Comparison of ENCODE assay signal across 16 cellular contexts in the genomic region with DNA sequence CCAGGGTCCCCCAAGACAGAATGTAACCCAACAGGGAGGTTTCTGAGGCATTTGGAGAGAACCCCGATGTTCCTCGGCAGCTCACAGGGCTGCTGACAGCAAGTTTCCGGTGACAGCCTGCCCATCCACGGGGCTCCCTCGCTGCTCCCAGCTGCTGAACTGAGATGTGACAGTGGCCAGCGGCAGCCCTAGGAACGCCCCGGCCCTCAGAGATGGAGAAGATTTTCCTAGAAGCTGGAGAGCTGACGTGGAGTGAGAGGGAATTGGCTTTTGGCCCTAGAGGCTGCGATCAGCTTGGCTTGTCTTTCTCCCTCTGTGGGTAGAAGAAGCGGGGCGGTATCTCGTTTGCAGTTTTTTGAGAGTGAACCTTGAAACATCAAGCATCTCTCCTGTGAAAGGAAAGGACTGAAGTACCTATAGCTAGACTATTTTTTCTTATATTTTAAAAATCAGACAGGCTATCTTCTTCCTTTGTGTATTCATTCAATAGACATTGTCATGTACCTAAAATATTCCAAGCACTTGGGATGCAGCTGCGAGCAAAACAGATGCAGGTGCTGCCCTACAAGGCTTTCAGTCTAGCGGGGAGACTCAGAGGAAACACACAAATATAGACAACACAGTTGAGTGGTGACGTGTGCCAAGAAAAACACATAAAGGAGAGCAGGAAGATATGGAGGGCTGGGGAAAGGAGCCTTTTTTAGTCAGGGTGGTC. TPM values are rescaled to one million over a fixed set of nuclear protein-coding genes. Genes with fewer than 3 reads are reported as not detected.
DNase-seq lines count a peak whose midpoint lies in the region; ATAC-seq and TF ChIP-seq lines count a peak whose summit lies in the region.
"Had no signal": no experiment of that assay in that cellular context is flagged by ENCODE, and none has a peak within 500 bp of the region (broad histone marks: within the 10 kb centered on the region; RNA-seq: fewer than 3 reads in every experiment).

No MANE protein-coding gene starts in this region.

- H3K4me3 ChIP-seq in AG04450 (ENCODE audit: low read depth, low read length) (no peak overlapping the region; the same call in 1 of the 2 replicates), adipocyte (ENCODE audit: low read length) (peak overlapping the region; percentile 10), heart right ventricle (peak overlapping the region in 7 of 10 donors; percentile 9 to 43 (median 34)), prostate gland (no peak overlapping the region), SJCRH30 (no peak overlapping the region)
- H3K4me3 ChIP-seq: thyroid gland had no signal

- H3K36me3 ChIP-seq in adipocyte (ENCODE audit: control insufficient read depth, insufficient read depth, low read length, severe bottlenecking) = no peaks in the 10 kb centered on the region
- no peaks in the 10 kb centered on the region for H3K36me3 ChIP-seq in heart right ventricle
- H3K36me3 ChIP-seq in prostate gland = no peaks in the 10 kb centered on the region
- no peaks in the 10 kb centered on the region for H3K36me3 ChIP-seq in SJCRH30
- H3K36me3 ChIP-seq: thyroid gland had no signal

- H3K9me3 ChIP-seq in AG04450 (ENCODE audit: control insufficient read depth, insufficient read depth, low read length) (peaks cover 5% of the 10 kb centered on the region; the same call in 1 of the 2 replicates), adipocyte (ENCODE audit: control insufficient read depth, low read length) (peaks cover 11% of the 10 kb centered on the region), heart right ventricle (peaks cover 0 to 12% (median 0%) of the 10 kb centered on the region in 11 donors), prostate gland (no peaks in the 10 kb centered on the region), SJCRH30 (replicated peaks) (no peaks in the 10 kb centered on the region)
- H3K9me3 ChIP-seq: thyroid gland had no signal

- CTCF ChIA-PET in AG04450 (lab: Charles Lee) = interaction anchor here (0.7 to 1.1 kb wide), 2 partner anchors 578 to 589 kb away, joined by 3 read pairs; no protein-coding TSS in a partner anchor

- no peak overlapping the region for H3K9ac ChIP-seq in adipocyte (ENCODE audit: low read length)

- 0 out of 2 replicates have a peak, but pooled peaks have one; percentile 6 for TF ChIP-seq CTCF in AG04450 (IDR thresholded peaks at IDR 0.05; ENCODE audit: low read depth, low read length)
- no peak for TF ChIP-seq CTCF in heart right ventricle (IDR thresholded peaks at IDR 0.05)
- no peak for TF ChIP-seq CTCF in prostate gland (IDR thresholded peaks at IDR 0.05)

- 13 to 15% methylated on average over 16 of the region's 16 CpGs for WGBS in heart right ventricle, 2 donors
- WGBS in prostate gland = 34% methylated on average over 15 of the region's 16 CpGs

- ATAC-seq in heart right ventricle = peak; percentile 61 to 87 (median 78)
- ATAC-seq: activated CD8-positive, alpha-beta memory T cell treated with anti-CD3 and anti-CD28 coated beads, Interleukin-2, amount 10 ng/mL, durations not matched to agents 7 days and 5 days had no signal

- H3K27me3 ChIP-seq in AG04450 (ENCODE audit: control insufficient read depth, insufficient read depth, low read length) (no peaks in the 10 kb centered on the region), adipocyte (replicated peaks; ENCODE audit: control insufficient read depth, insufficient read depth, low read length) (peaks cover 11% of the 10 kb centered on the region), heart right ventricle (no peaks in the 10 kb centered on the region), prostate gland (replicated peaks; ENCODE audit: insufficient read depth) (no peaks in the 10 kb centered on the region), SJCRH30 (no peaks in the 10 kb centered on the region; the same call in 1 of the 2 replicates)
- H3K27me3 ChIP-seq: thyroid gland had no signal

- DNase-seq in AG04450 (ENCODE audit: low read depth, low spot score) (no peak), adipocyte (ENCODE audit: low read depth) (no peak), heart right ventricle (peak; percentile 40 to 67), prostate gland (ENCODE audit: low spot score) (no peak), NCI-H1436 treated with DMSO at 0.1 percent for 48 hours (lab: John Stamatoyannopoulos, UW) (no peak), SJCRH30 (no peak), NCI-H2107 (lab: John Stamatoyannopoulos, UW) (no peak)
- DNase-seq in activated effector memory CD4-positive, alpha-beta T cell treated with Interleukin-2 at 50 U/mL for 16 hours = no peak
- DNase-seq: activated B cell treated with CpG ODN at 0.5 μM for 24 hours; activated CD8-positive, alpha-beta memory T cell treated with anti-CD3 and anti-CD28 coated beads, Interleukin-2, amount 10 ng/mL, durations not matched to agents 7 days and 5 days; Caco-2; NCI-H187; NCI-H69; stimulated activated CD4-positive, alpha-beta T cell treated with anti-CD3 and anti-CD28 coated beads, Interleukin-2, amount 100 ng/mL, for 24 hours; SW 1271; thyroid gland had no signal

- H3K4me1 ChIP-seq in adipocyte (ENCODE audit: control insufficient read depth, insufficient read depth, low read length) (peaks cover 11% of the 10 kb centered on the region), heart right ventricle (peaks cover 0 to 35% (median 16%) of the 10 kb centered on the region in 9 donors), prostate gland (replicated peaks) (no peaks in the 10 kb centered on the region), SJCRH30 (no peaks in the 10 kb centered on the region)
- H3K4me1 ChIP-seq: Caco-2 had no signal

- TF ChIP-seq POLR2A in prostate gland (IDR thresholded peaks at IDR 0.05) = no peak

- H3K27ac ChIP-seq in AG04450 (ENCODE audit: low read depth, low read length) (no peak overlapping the region), heart right ventricle (peak overlapping the region; percentile 44 to 91 (median 80)), prostate gland (peak overlapping the region; percentile 38 to 42), SJCRH30 (no peak overlapping the region)
- H3K27ac ChIP-seq: thyroid gland had no signal

- POLR2A ChIA-PET in AG04450 (lab: Yijun Ruan, JAX) = no interaction called here

- intact Hi-C loops in heart right ventricle (cut with DNase I) = loop anchor here in 1 of 10 donors (5.0 kb wide), 1 partner anchor 124 kb away; no protein-coding TSS in a partner anchor
- intact Hi-C loops in prostate gland (cut with DNase I) = no loop called here

RNA-seq across cellular contexts. Expression of gene NFATC2, which starts 28.4 kb away (rescaled TPM):
- polyA plus RNA-seq in AG04450 (2011; rRNA removed) (0.07 and 0.09 TPM in 2 replicates), heart right ventricle (1 to 10 TPM in 1 of 2 donors, under 1 TPM in 1; 0.43 to 2.6 TPM)
- polyA minus RNA-seq in AG04450 (2011; rRNA and poly(A)+ RNA removed) = 0.14 and 0.17 TPM in 2 replicates
- total RNA-seq in heart right ventricle (1 to 10 TPM; 2.0 to 5.7 (median 3.7) TPM), prostate gland (1 to 10 TPM; 4.3 to 8.4 TPM)
- not detected in 2 replicates for total RNA-seq in SJCRH30 (2014; rRNA removed; shearing (Covaris generic))

Comparison
In these comparisons a context has a peak if more than half of its experiments do, and no peak if none do; other contexts are left out.
1. DNase-seq: peak in heart right ventricle (2 of 2); none in AG04450 (single experiment), adipocyte (single experiment), prostate gland (single experiment), NCI-H1436 treated with DMSO at 0.1 percent for 48 hours (single experiment), SJCRH30 (0 of 2), NCI-H2107 (single experiment) and activated effector memory CD4-positive, alpha-beta T cell treated with Interleukin-2 at 50 U/mL for 16 hours (single experiment).
2. H3K27ac ChIP-seq: peak in heart right ventricle (10 of 10) and prostate gland (2 of 2); none in AG04450 (single experiment) and SJCRH30 (single experiment).
3. H3K4me3 ChIP-seq: peak in adipocyte (single experiment) and heart right ventricle (7 of 10); none in AG04450 (single experiment), prostate gland (0 of 2) and SJCRH30 (single experiment).